ENCODE assay signal across 1 cellular context in genomic region chr17:45051060-45051719, GRCh38.
A peak's percentile ranks its signal among the peaks of the same experiment; 100 is the strongest.
TF ChIP-seq lines count a peak whose summit lies in the region.

Gene DCAKD (minus strand): TSS chr17:45051632. CDS start chr17:45034885, 16,747 bp downstream.

TF ChIP-seq in HEK293, 187 proteins besides CTCF, POLR2A, EP300 and RAD21 (continued from another document):
- TF ChIP-seq REST (tag by site-specific recombination; IDR thresholded peaks at IDR 0.05), result no peak
- peak; percentile 70 for TF ChIP-seq ZNF449 (tag by site-specific recombination; IDR thresholded peaks at IDR 0.05)
- TF ChIP-seq ZNF184 (tag by site-specific recombination; IDR thresholded peaks at IDR 0.05), result 0 out of 2 replicates have a peak, but pooled peaks have one; percentile 58
- TF ChIP-seq ZBTB26 (tag by site-specific recombination; optimal IDR thresholded peaks at IDR 0.05), result peak; percentile 57
- no peak for TF ChIP-seq ZNF140 (tag by site-specific recombination; IDR thresholded peaks at IDR 0.05)
- TF ChIP-seq ZSCAN18 (tag by site-specific recombination; IDR thresholded peaks at IDR 0.05), result no peak
- peak; percentile 71 for TF ChIP-seq KLF8 (tag by site-specific recombination; IDR thresholded peaks at IDR 0.05)
- peak; percentile 49 for TF ChIP-seq ZNF600 (tag by site-specific recombination; IDR thresholded peaks at IDR 0.05)
- TF ChIP-seq ZNF660 (tag by site-specific recombination; IDR thresholded peaks at IDR 0.05), result peak; percentile 89
- peak; percentile 44; the same call in 1 of the 2 replicates for TF ChIP-seq KLF1 (tag by site-specific recombination; IDR thresholded peaks at IDR 0.05)
- TF ChIP-seq ZSCAN30 (tag by site-specific recombination; IDR thresholded peaks at IDR 0.05), result peak; percentile 83
- peak; percentile 51 for TF ChIP-seq KLF10 (tag by site-specific recombination; IDR thresholded peaks at IDR 0.05)
- TF ChIP-seq PRDM10 (tag by site-specific recombination; IDR thresholded peaks at IDR 0.05), result peak; percentile 65
- TF ChIP-seq ATF2 (tag by site-specific recombination; IDR thresholded peaks at IDR 0.05; ENCODE audit: low read depth), result no peak
- 0 out of 2 replicates have a peak, but pooled peaks have one; percentile 30 for TF ChIP-seq ZNF692 (tag by site-specific recombination; IDR thresholded peaks at IDR 0.05)
- TF ChIP-seq ZSCAN16 (tag by site-specific recombination; IDR thresholded peaks at IDR 0.05), result no peak
- peak; percentile 50; the same call in 1 of the 2 replicates for TF ChIP-seq ZEB2 (tag by site-specific recombination; IDR thresholded peaks at IDR 0.05)
